Comparison of ENCODE assay signal across 8 cellular contexts in the genomic region with DNA sequence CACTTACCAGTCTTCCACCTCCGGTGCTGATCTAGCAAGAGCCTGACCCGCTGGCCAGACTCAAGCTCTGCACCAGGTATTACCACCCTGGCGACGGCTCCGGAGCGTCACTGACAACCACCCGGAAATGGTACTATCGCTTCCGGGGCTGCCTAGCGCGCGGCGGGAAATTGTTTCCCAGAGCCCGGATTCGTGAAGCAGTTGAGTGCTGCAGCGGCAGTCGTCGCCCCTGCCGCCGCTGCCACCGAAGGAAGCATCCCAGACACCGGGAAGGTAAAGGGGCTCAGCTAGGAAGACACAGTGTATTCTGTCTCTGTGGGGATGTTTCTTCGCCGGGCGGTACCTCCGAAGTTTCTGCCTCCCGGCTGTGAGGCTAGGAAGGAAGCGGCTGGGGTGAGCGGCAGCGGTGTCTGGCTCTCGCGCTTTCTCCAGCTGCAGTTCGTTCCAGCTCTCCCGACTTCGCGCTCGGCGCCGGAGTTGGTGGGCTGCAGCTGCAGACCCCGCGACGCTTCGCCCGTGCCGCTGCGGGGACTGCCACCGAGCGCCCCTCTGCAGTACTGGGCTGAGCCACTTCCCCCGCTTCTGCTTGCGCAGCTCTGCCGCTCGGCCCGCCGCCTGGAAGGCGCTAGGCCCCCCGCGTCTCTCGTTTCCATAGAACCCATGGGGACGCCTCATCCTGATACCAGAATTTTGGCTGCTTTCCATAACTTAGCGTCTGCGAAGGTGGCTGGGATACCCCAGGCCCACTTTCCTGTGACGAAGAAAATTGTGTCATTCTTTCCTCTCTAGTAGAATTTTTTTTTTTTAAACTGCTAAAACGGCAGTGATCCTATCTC. TPM values are rescaled to one million over a fixed set of nuclear protein-coding genes. Genes with fewer than 3 reads are reported as not detected.
DNase-seq lines count a peak whose midpoint lies in the region; ATAC-seq and TF ChIP-seq lines count a peak whose summit lies in the region.

A gene with protein sequence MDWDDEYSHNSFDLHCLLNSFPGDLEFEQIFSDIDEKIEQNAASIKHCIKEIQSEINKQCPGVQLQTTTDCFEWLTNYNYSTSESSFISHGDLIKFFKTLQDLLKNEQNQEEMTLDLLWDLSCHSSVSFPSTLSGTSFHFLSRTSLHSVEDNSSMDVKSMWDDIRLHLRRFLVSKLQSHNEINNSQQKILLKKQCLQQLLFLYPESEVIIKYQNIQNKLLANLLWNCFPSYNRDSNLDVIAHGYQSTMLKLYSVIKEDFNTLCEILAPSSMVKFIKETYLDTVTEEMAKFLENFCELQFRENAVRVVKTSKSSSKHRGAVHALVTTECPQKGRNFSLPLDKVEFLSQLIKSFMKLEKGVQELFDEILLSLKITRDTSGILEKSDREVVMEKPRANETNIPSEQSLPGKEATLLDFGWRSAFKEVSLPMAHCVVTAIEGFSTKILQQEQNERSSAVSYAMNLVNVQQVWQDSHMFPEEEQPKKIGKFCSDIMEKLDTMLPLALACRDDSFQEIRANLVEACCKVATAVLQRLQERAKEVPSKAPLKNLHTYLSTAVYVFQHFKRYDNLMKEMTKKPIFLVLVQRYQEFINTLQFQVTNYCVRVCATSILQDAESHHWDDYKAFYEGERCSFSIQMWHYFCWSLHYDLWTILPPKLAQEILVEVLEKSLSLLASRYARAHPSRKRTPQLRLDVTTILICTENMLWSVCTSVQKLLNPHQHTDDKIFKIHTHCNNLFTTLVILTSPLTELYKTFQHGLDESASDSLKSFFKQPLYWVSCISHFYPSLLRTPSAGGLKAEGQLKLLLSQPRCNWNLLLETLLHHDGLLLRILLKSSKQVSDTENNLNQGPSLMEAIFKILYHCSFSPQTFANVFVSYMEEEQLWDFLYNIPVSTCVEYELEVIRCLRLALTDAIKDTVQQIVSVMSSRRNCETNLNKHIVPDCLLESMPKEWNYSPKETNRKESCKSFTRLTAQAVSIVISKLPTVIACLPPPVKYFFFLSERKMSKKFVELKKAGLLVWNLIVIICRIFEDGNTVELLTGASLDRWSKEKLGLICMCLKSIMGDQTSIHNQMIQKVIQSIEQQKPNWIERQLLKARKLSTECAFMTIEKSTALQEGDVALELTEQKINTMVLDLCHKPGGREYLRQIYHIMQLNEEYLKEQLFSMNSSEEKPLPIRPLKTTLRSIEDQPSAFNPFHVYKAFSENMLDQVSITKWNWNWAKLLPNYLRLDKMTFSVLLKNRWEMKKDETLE (N-terminal part only) (minus strand): TSS at position 112 of the 836 bp plus-strand sequence. CDS start 81,478 bp downstream, outside the sequence.
A gene (plus strand): TSS at position 177 of the 836 bp plus-strand sequence. CDS start 10,142 bp downstream, outside the sequence.

- no peaks in the 10 kb centered on the region for H3K9me3 ChIP-seq in BLaER1 treated with 17β-estradiol and CSF1 and Interleukin-3, amounts not matched to agents 10 nM and 100 nM (replicated peaks in 1 of 11)
- H3K9me3 ChIP-seq in liver (ENCODE audit: control insufficient read depth in 4 of 4, low read length in 3 of 4): no peaks in the 10 kb centered on the region

- H3K36me3 ChIP-seq in BLaER1 treated with 17β-estradiol and CSF1 and Interleukin-3, amounts not matched to agents 10 nM and 100 nM: no peaks in the 10 kb centered on the region
- H3K36me3 ChIP-seq in liver (ENCODE audit: control insufficient read depth in 4 of 4, insufficient read depth in 3 of 4, low read depth in 1 of 4, low read length in 3 of 4): no peaks in the 10 kb centered on the region

- peak; percentile 21 to 28 for TF ChIP-seq RAD21 in liver (IDR thresholded peaks at IDR 0.05)

- peak within 1 kb of the TSS; percentile 75 to 96 (median 90) for H3K4me3 ChIP-seq in BLaER1 treated with 17β-estradiol and CSF1 and Interleukin-3, amounts not matched to agents 10 nM and 100 nM
- peak within 1 kb of the TSS; percentile 75 to 97 (median 94) for H3K4me3 ChIP-seq in liver (ENCODE audit: low read depth in 1 of 3, low read length in 3 of 3)

- peak; percentile 98 for DNase-seq in NCI-H69 (lab: John Stamatoyannopoulos, UW)
- DNase-seq in activated CD4-positive, alpha-beta T cell treated with anti-CD3 and anti-CD28 coated beads, Interleukin-2, amount 50 U/mL, for 24 hours (ENCODE audit: low read depth in 1 of 2, low spot score in 1 of 2): peak; percentile 70 to 87
- DNase-seq in dermis blood vessel endothelial cell: peak; percentile 92
- DNase-seq in stimulated activated CD4-positive, alpha-beta T cell treated with anti-CD3 and anti-CD28 coated beads, Interleukin-4, amount 100 ng/mL, for 1 hour: peak; percentile 85

- H3K4me1 ChIP-seq in BLaER1 treated with 17β-estradiol and CSF1 and Interleukin-3, amounts not matched to agents 10 nM and 100 nM: peaks cover 24 to 52% (median 33%) of the 10 kb centered on the region in 10 experiments
- peaks cover 5 to 56% (median 25%) of the 10 kb centered on the region in 4 donors for H3K4me1 ChIP-seq in liver (ENCODE audit: control insufficient read depth in 4 of 4, insufficient read depth in 4 of 4, low read length in 3 of 4)

- H3K4me2 ChIP-seq in BLaER1 treated with 17β-estradiol and CSF1 and Interleukin-3, amounts not matched to agents 10 nM and 100 nM: peak within 1 kb of the TSS; percentile 79 to 95 (median 88)

- peak; percentile 96 for ATAC-seq in GM19328 (IDR thresholded peaks at IDR 0.05; ENCODE audit: unreplicated experiment)
- ATAC-seq in HG03469 (IDR thresholded peaks at IDR 0.05; ENCODE audit: unreplicated experiment): peak; percentile 89

- peak within 1 kb of the TSS; percentile 25 to 84 (median 80); a peak in 21 of 22 replicates for H3K27ac ChIP-seq in BLaER1 treated with 17β-estradiol and CSF1 and Interleukin-3, amounts not matched to agents 10 nM and 100 nM
- H3K27ac ChIP-seq in liver (ENCODE audit: low read depth in 1 of 2, low read length in 2 of 2): peak within 1 kb of the TSS; percentile 73 to 77

- peaks cover 0 to 18% (median 8%) of the 10 kb centered on the region in 11 experiments; a peak in 12 of 22 replicates for H4K20me1 ChIP-seq in BLaER1 treated with 17β-estradiol and CSF1 and Interleukin-3, amounts not matched to agents 10 nM and 100 nM

- no peak for TF ChIP-seq CTCF in liver (IDR thresholded peaks at IDR 0.05; ENCODE audit: low read depth, low read length, missing input control)

- no peaks in the 10 kb centered on the region for H3K27me3 ChIP-seq in BLaER1 treated with 17β-estradiol and CSF1 and Interleukin-3, amounts not matched to agents 10 nM and 100 nM
- no peaks in the 10 kb centered on the region for H3K27me3 ChIP-seq in liver (ENCODE audit: control insufficient read depth in 4 of 4, insufficient read depth in 4 of 4, low read length in 3 of 4)

- H3K9ac ChIP-seq in BLaER1 treated with 17β-estradiol and CSF1 and Interleukin-3, amounts not matched to agents 10 nM and 100 nM: peak within 1 kb of the TSS; percentile 73 to 88 (median 83)
- peak within 1 kb of the TSS; percentile 72 to 81 for H3K9ac ChIP-seq in liver (ENCODE audit: low read depth in 1 of 2, low read length in 2 of 2)

- under 1% methylated on average over 63 of the region's 63 CpGs for WGBS in liver

TF ChIP-seq in liver, 16 proteins besides CTCF, POLR2A, EP300 and RAD21 (continues in another document):
- TF ChIP-seq YY1 (IDR thresholded peaks at IDR 0.05): peak; percentile 1
- TF ChIP-seq, protein P1, sequence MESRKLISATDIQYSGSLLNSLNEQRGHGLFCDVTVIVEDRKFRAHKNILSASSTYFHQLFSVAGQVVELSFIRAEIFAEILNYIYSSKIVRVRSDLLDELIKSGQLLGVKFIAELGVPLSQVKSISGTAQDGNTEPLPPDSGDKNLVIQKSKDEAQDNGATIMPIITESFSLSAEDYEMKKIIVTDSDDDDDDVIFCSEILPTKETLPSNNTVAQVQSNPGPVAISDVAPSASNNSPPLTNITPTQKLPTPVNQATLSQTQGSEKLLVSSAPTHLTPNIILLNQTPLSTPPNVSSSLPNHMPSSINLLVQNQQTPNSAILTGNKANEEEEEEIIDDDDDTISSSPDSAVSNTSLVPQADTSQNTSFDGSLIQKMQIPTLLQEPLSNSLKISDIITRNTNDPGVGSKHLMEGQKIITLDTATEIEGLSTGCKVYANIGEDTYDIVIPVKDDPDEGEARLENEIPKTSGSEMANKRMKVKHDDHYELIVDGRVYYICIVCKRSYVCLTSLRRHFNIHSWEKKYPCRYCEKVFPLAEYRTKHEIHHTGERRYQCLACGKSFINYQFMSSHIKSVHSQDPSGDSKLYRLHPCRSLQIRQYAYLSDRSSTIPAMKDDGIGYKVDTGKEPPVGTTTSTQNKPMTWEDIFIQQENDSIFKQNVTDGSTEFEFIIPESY (IDR thresholded peaks at IDR 0.05): no peak
- no peak for TF ChIP-seq RXRA (IDR thresholded peaks at IDR 0.05)
- no peak for TF ChIP-seq HNF4G (IDR thresholded peaks at IDR 0.05)
- TF ChIP-seq HNF4A (conservative IDR thresholded peaks at IDR 0.05): no peak
- TF ChIP-seq TAF1 (conservative IDR thresholded peaks at IDR 0.05): peak; percentile 19
- TF ChIP-seq NR2F2 (IDR thresholded peaks at IDR 0.05): peak; percentile 18
- TF ChIP-seq, protein P2, sequence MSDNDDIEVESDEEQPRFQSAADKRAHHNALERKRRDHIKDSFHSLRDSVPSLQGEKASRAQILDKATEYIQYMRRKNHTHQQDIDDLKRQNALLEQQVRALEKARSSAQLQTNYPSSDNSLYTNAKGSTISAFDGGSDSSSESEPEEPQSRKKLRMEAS (IDR thresholded peaks at IDR 0.05): peak; percentile 62
- peak; percentile 95 to 99 for TF ChIP-seq GABPA (IDR thresholded peaks at IDR 0.05 in 1 of 2, conservative IDR thresholded peaks at IDR 0.05 in 1 of 2)

RNA-seq across cellular contexts. Expression of the first gene that starts in this region (rescaled TPM):
- total RNA-seq in dermis blood vessel endothelial cell (1.0 and 1.9 TPM in 2 replicates), liver (1 to 10 TPM; 1.5 to 3.2 TPM)
- polyA plus RNA-seq in liver: under 1 TPM; 0.25 to 0.90 TPM

RNA-seq across cellular contexts. Expression of the second gene that starts in this region (rescaled TPM):
- 11.3 and 19.6 TPM in 2 replicates for total RNA-seq in dermis blood vessel endothelial cell
- 1 to 10 TPM; 2.3 to 6.3 TPM for total RNA-seq in liver
- polyA plus RNA-seq in liver: 1 to 10 TPM in 1 of 2 donors, under 1 TPM in 1; 0.63 to 2.8 TPM

Comparison
In these comparisons a context has a peak if more than half of its experiments do, and no peak if none do; other contexts are left out.
1. Peak in every context shown above with its lines: DNase-seq, ATAC-seq, H3K4me3 ChIP-seq and H3K27ac ChIP-seq.